In genomic region chr1:116856312-116856711, GRCh38 we compare ENCODE assay signal across 16 cellular contexts. TPM values are rescaled to one million over a fixed set of nuclear protein-coding genes. Genes with fewer than 3 reads are reported as not detected.
DNase-seq lines count a peak whose midpoint lies in the region; ATAC-seq and TF ChIP-seq lines count a peak whose summit lies in the region.
"Had no signal": no experiment of that assay in that cellular context is flagged by ENCODE, and none has a peak within 500 bp of the region (broad histone marks: within the 10 kb centered on the region; RNA-seq: fewer than 3 reads in every experiment).

No MANE protein-coding gene starts in this region.

- CTCF ChIA-PET in A673 (lab: Charles Lee) (interaction anchor here (0.6 to 1.7 kb wide), 4 partner anchors 22 to 211 kb away, joined by 3 to 12 read pairs (median 4); no protein-coding TSS in a partner anchor), MCF 10A (lab: Yijun Ruan, JAX) (interaction anchor here (0.5 to 1.9 kb wide), 12 partner anchors 55 to 250 kb away, joined by 3 to 7 read pairs (median 4); partner anchors contain the start of gene TTF2)

- H3K9me3 ChIP-seq in A673 (ENCODE audit: low read depth, low read length, poor library complexity, severe bottlenecking), result no peaks in the 10 kb centered on the region
- H3K9me3 ChIP-seq in SJCRH30 (replicated peaks), result no peaks in the 10 kb centered on the region
- H3K9me3 ChIP-seq in sigmoid colon, result no peaks in the 10 kb centered on the region
- H3K9me3 ChIP-seq: BE2C, SJSA1 had no signal

- ATAC-seq in HG03045 (IDR thresholded peaks at IDR 0.05; ENCODE audit: unreplicated experiment), result no peak
- ATAC-seq: HCT116, Panc1 had no signal

- H3K36me3 Mint-ChIP-seq in glutamatergic neuron (ENCODE audit: unreplicated experiment) (no peaks in the 10 kb centered on the region), nephron progenitor cell (ENCODE audit: low read depth) (no peaks in the 10 kb centered on the region), MCF 10A (ENCODE audit: insufficient read depth, unreplicated experiment) (no peaks in the 10 kb centered on the region), progenitor cell of endocrine pancreas (ENCODE audit: insufficient read depth) (no peaks in the 10 kb centered on the region)
- H3K36me3 Mint-ChIP-seq: CD4-positive, CD25-positive, alpha-beta regulatory T cell had no signal

- TF ChIP-seq EP300 in sigmoid colon (IDR thresholded peaks at IDR 0.05), result no peak

- H3K27ac ChIP-seq in A673 (ENCODE audit: low read depth, low read length, poor library complexity, severe bottlenecking) (peak overlapping the region; percentile 70), SJCRH30 (peak overlapping the region; percentile 95), sigmoid colon (no peak overlapping the region)
- H3K27ac ChIP-seq: 22Rv1, SJSA1 had no signal

- peaks cover 38% of the 10 kb centered on the region for H3K4me1 ChIP-seq in A673 (ENCODE audit: insufficient read depth, low read length, poor library complexity, severe bottlenecking)
- peaks cover 51% of the 10 kb centered on the region for H3K4me1 ChIP-seq in SJCRH30
- peaks cover 2 to 36% (median 34%) of the 10 kb centered on the region in 4 donors for H3K4me1 ChIP-seq in sigmoid colon
- H3K4me1 ChIP-seq: SJSA1 had no signal

- H3K27ac Mint-ChIP-seq in glutamatergic neuron (ENCODE audit: unreplicated experiment), result peak overlapping the region; percentile 94
- H3K27ac Mint-ChIP-seq in nephron progenitor cell, result peak overlapping the region; percentile 94
- no peak overlapping the region for H3K27ac Mint-ChIP-seq in MCF 10A (ENCODE audit: low read depth, unreplicated experiment)
- no peak overlapping the region for H3K27ac Mint-ChIP-seq in progenitor cell of endocrine pancreas

- intact Hi-C loops in A673 (cut with micrococcal nuclease; ENCODE audit: unreplicated experiment) (no loop called here), MCF 10A (cut with micrococcal nuclease) (loop anchor here (10.0 kb wide), 1 partner anchor 282 kb away; the partner anchor contains the start of gene CD58), sigmoid colon (cut with DNase I) (no loop called here)

- DNase-seq in A673 (ENCODE audit: low spot score) (no peak), SJCRH30 (no peak), glutamatergic neuron (no peak), nephron progenitor cell (no peak), MCF 10A (ENCODE audit: unreplicated experiment) (no peak), sigmoid colon (no peak), progenitor cell of endocrine pancreas (ENCODE audit: low spot score, unreplicated experiment) (no peak)
- DNase-seq: CD4-positive, CD25-positive, alpha-beta regulatory T cell; DND-41; Kasumi-1 had no signal

- no peaks in the 10 kb centered on the region for H3K27me3 ChIP-seq in A673 (replicated peaks; ENCODE audit: insufficient read depth, low read depth, low read length, poor library complexity)
- no peaks in the 10 kb centered on the region for H3K27me3 ChIP-seq in SJCRH30
- no peaks in the 10 kb centered on the region for H3K27me3 ChIP-seq in sigmoid colon
- H3K27me3 ChIP-seq: BE2C, SJSA1 had no signal

- H3K9me3 Mint-ChIP-seq in glutamatergic neuron (ENCODE audit: unreplicated experiment) (peaks cover 5% of the 10 kb centered on the region), nephron progenitor cell (no peaks in the 10 kb centered on the region), MCF 10A (ENCODE audit: unreplicated experiment) (no peaks in the 10 kb centered on the region), progenitor cell of endocrine pancreas (ENCODE audit: low read depth) (peaks cover 3% of the 10 kb centered on the region)

- peaks cover 1% of the 10 kb centered on the region for H3K27me3 Mint-ChIP-seq in glutamatergic neuron (ENCODE audit: unreplicated experiment)
- no peaks in the 10 kb centered on the region for H3K27me3 Mint-ChIP-seq in nephron progenitor cell (ENCODE audit: low read depth, poor library complexity)
- H3K27me3 Mint-ChIP-seq in MCF 10A (ENCODE audit: insufficient read depth, unreplicated experiment), result no peaks in the 10 kb centered on the region
- no peaks in the 10 kb centered on the region for H3K27me3 Mint-ChIP-seq in progenitor cell of endocrine pancreas
- H3K27me3 Mint-ChIP-seq: CD4-positive, CD25-positive, alpha-beta regulatory T cell had no signal

- H3K4me1 Mint-ChIP-seq in glutamatergic neuron (ENCODE audit: low read depth, unreplicated experiment), result peaks cover 52% of the 10 kb centered on the region
- peaks cover 95% of the 10 kb centered on the region for H3K4me1 Mint-ChIP-seq in nephron progenitor cell
- H3K4me1 Mint-ChIP-seq in MCF 10A (ENCODE audit: insufficient read depth, unreplicated experiment), result peaks cover 10% of the 10 kb centered on the region
- H3K4me1 Mint-ChIP-seq in progenitor cell of endocrine pancreas (ENCODE audit: low read depth), result peaks cover 43% of the 10 kb centered on the region

- no peak for TF ChIP-seq POLR2A in sigmoid colon (IDR thresholded peaks at IDR 0.05)

- BruUV-seq in A673 (replicated peaks; lab: Mats Ljungman, UMichigan) (no TSS peak), MCF 10A (replicated peaks; lab: Mats Ljungman, UMichigan) (no TSS peak)

- WGBS in sigmoid colon, 2 donors, result 88 to 96% methylated on average over 3 of the region's 3 CpGs

- H3K36me3 ChIP-seq in A673 (ENCODE audit: insufficient read depth, low read length, poor library complexity, severe bottlenecking) (no peaks in the 10 kb centered on the region), SJCRH30 (no peaks in the 10 kb centered on the region), sigmoid colon (no peaks in the 10 kb centered on the region)
- H3K36me3 ChIP-seq: BE2C, SJSA1 had no signal

- H3K4me3 Mint-ChIP-seq in glutamatergic neuron (ENCODE audit: unreplicated experiment) (no peak overlapping the region), nephron progenitor cell (peak overlapping the region; percentile 74), MCF 10A (ENCODE audit: unreplicated experiment) (no peak overlapping the region), progenitor cell of endocrine pancreas (ENCODE audit: low read depth) (no peak overlapping the region)
- H3K4me3 Mint-ChIP-seq: CD4-positive, CD25-positive, alpha-beta regulatory T cell had no signal

- no peak for TF ChIP-seq CTCF in A673 (conservative IDR thresholded peaks at IDR 0.05; ENCODE audit: low read depth, low read length)
- TF ChIP-seq CTCF in glutamatergic neuron (IDR thresholded peaks at IDR 0.05; ENCODE audit: partially characterized antibody, unreplicated experiment), result no peak
- no peak for TF ChIP-seq CTCF in nephron progenitor cell (IDR thresholded peaks at IDR 0.05)
- no peak for TF ChIP-seq CTCF in MCF 10A (IDR thresholded peaks at IDR 0.05; ENCODE audit: unreplicated experiment)
- TF ChIP-seq CTCF in sigmoid colon (IDR thresholded peaks at IDR 0.05), result no peak
- no peak for TF ChIP-seq CTCF in progenitor cell of endocrine pancreas (IDR thresholded peaks at IDR 0.05; ENCODE audit: unreplicated experiment)

- H3K4me3 ChIP-seq in A673 (ENCODE audit: low read depth, low read length, poor library complexity, severe bottlenecking), result no peak overlapping the region
- H3K4me3 ChIP-seq in SJCRH30, result no peak overlapping the region
- H3K4me3 ChIP-seq in sigmoid colon, result no peak overlapping the region
- H3K4me3 ChIP-seq: SJSA1 had no signal

- POLR2A ChIA-PET in A673 (lab: Charles Lee; ENCODE audit: low non-redundant PET) (interaction anchor here (0.6 kb wide), 1 partner anchor 172 kb away, joined by 3 read pairs; no protein-coding TSS in a partner anchor), MCF 10A (lab: Yijun Ruan, JAX) (interaction anchor here (0.9 to 1.4 kb wide), 6 partner anchors 23 to 117 kb away, joined by 3 to 5 read pairs (median 3); partner anchors contain the start of gene PTGFRN)

RNA-seq across cellular contexts. Expression of gene PTGFRN, which starts 53.4 kb away (rescaled TPM):
- 29.5 and 34.3 TPM in 2 replicates for total RNA-seq in A673 (2021)
- total RNA-seq in SJCRH30 (2014; rRNA removed; shearing (Covaris generic)), result 146 and 148 TPM in 2 replicates
- total RNA-seq in glutamatergic neuron (ENCODE audit: unreplicated experiment), result 61.2 TPM
- total RNA-seq in MCF 10A (2022), result 45.2 and 61.0 TPM in 2 replicates
- total RNA-seq in sigmoid colon, result 100 to 1,000 TPM in 2 of 4 donors, 10 to 100 TPM in 2; 77.3 to 179 (median 109) TPM
- polyA plus RNA-seq in sigmoid colon, result 10 to 100 TPM in 2 of 3 donors, 1 to 10 TPM in 1; 6.6 to 38.8 (median 11.8) TPM
- total RNA-seq in progenitor cell of endocrine pancreas, result 42.9 and 49.0 TPM in 2 replicates

Comparison
In these comparisons a context has a peak if more than half of its experiments do, and no peak if none do; other contexts are left out.
1. H3K27ac ChIP-seq: peak in A673 (single experiment) and SJCRH30 (single experiment); none in sigmoid colon (0 of 4).
2. H3K27ac Mint-ChIP-seq: peak in glutamatergic neuron (single experiment) and nephron progenitor cell (single experiment); none in MCF 10A (single experiment) and progenitor cell of endocrine pancreas (single experiment).